10 cellular contexts compared by ENCODE assay signal in the genomic region with DNA sequence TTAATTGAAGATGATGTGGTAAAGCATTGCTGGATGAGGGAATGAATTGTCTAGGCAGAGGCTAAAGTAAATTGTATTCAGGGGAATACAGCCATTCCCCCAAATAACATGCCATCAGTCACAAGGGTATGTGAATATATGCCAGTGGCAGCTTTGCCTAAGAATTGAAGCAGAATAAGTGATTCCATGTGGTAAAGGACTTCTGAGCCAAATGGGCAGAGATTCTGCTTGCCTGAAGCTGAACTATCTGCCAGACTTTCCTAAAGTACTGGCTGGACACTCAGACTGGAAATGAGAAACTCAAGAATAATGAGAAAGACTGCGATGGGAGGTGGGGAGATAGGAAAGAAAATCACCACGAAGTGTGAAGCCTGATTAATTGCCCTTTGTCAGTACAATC. TPM values are rescaled to one million over a fixed set of nuclear protein-coding genes. Genes with fewer than 3 reads are reported as not detected.
A peak's percentile ranks its signal among the peaks of the same experiment; 100 is the strongest.
DNase-seq lines count a peak whose midpoint lies in the region; TF ChIP-seq lines count a peak whose summit lies in the region.
"Had no signal": no experiment of that assay in that cellular context is flagged by ENCODE, and none has a peak within 500 bp of the region (broad histone marks: within the 10 kb centered on the region; RNA-seq: fewer than 3 reads in every experiment).

No MANE protein-coding gene starts in this region.

- peak overlapping the region in 1 of 4 donors; percentile 82 for H3K4me3 ChIP-seq in stomach
- H3K4me3 ChIP-seq: GM23338 had no signal

- no peak for TF ChIP-seq EP300 in stomach (IDR thresholded peaks at IDR 0.05)

- peaks cover 29 to 80% (median 57%) of the 10 kb centered on the region in 4 donors for H3K4me1 ChIP-seq in stomach

- no peaks in the 10 kb centered on the region for H3K27me3 ChIP-seq in stomach

- TF ChIP-seq POLR2A in stomach (IDR thresholded peaks at IDR 0.05), result no peak

- 48 to 66% (median 54%) methylated on average over 2 of the region's 2 CpGs for WGBS in stomach, 5 donors

- peaks cover 61% of the 10 kb centered on the region for H3K4me1 Mint-ChIP-seq in T-helper 2 cell treated with Interferon-gamma antibody and Interleukin-4, amounts not matched to agents 5 μg/mL and 100 μg/mL, for 36 hours (ENCODE audit: low read depth)
- H3K4me1 Mint-ChIP-seq in activated T-helper 2 cell treated with anti-CD3 and anti-CD28 coated beads, Interferon-gamma antibody, Interleukin-2, Interleukin-4, amounts not matched to agents 10 μg/mL and 5 μg/mL and 100 μg/mL, durations not matched to agents 14 hours and 24 hours and 36 hours (ENCODE audit: low read depth), result peaks cover 59% of the 10 kb centered on the region
- peaks cover 10% of the 10 kb centered on the region for H3K4me1 Mint-ChIP-seq in glutamatergic neuron (ENCODE audit: low read depth, unreplicated experiment)

- no peaks in the 10 kb centered on the region for H3K9me3 ChIP-seq in stomach

- H3K27ac ChIP-seq in stomach, result peak overlapping the region in 4 of 5 donors; percentile 2 to 99 (median 96)

- peak overlapping the region; percentile 2 for H3K4me3 Mint-ChIP-seq in T-helper 2 cell treated with Interferon-gamma antibody and Interleukin-4, amounts not matched to agents 5 μg/mL and 100 μg/mL, for 36 hours
- peak overlapping the region; percentile 32 for H3K4me3 Mint-ChIP-seq in activated T-helper 2 cell treated with anti-CD3 and anti-CD28 coated beads, Interferon-gamma antibody, Interleukin-2, Interleukin-4, amounts not matched to agents 10 μg/mL and 5 μg/mL and 100 μg/mL, durations not matched to agents 14 hours and 24 hours and 36 hours (ENCODE audit: low read depth)
- peak overlapping the region; percentile 27 for H3K4me3 Mint-ChIP-seq in glutamatergic neuron (ENCODE audit: unreplicated experiment)
- H3K4me3 Mint-ChIP-seq: GM23338 had no signal

- DNase-seq in T-helper 2 cell treated with Interferon-gamma antibody and Interleukin-4, amounts not matched to agents 5 μg/mL and 100 μg/mL, for 36 hours (ENCODE audit: low spot score), result no peak
- DNase-seq in T-helper 2 cell (no peak), glutamatergic neuron (no peak), stomach (no peak), SIG-M5 (lab: John Stamatoyannopoulos, UW) (no peak), DMS53 (lab: John Stamatoyannopoulos, UW) (no peak), NCI-H1417 treated with DMSO at 0.1 percent for 48 hours (lab: John Stamatoyannopoulos, UW) (no peak)
- no peak for DNase-seq in activated T-helper 2 cell treated with anti-CD3 and anti-CD28 coated beads, Interferon-gamma antibody, Interleukin-2, Interleukin-4, amounts not matched to agents 10 μg/mL and 5 μg/mL and 100 μg/mL, durations not matched to agents 14 hours and 24 hours and 36 hours (ENCODE audit: low spot score)
- DNase-seq: NCI-H187 had no signal

- no peaks in the 10 kb centered on the region for H3K36me3 ChIP-seq in stomach

- no peak overlapping the region for H3K27ac Mint-ChIP-seq in T-helper 2 cell treated with Interferon-gamma antibody and Interleukin-4, amounts not matched to agents 5 μg/mL and 100 μg/mL, for 36 hours
- no peak overlapping the region for H3K27ac Mint-ChIP-seq in activated T-helper 2 cell treated with anti-CD3 and anti-CD28 coated beads, Interferon-gamma antibody, Interleukin-2, Interleukin-4, amounts not matched to agents 10 μg/mL and 5 μg/mL and 100 μg/mL, durations not matched to agents 14 hours and 24 hours and 36 hours
- no peak overlapping the region for H3K27ac Mint-ChIP-seq in glutamatergic neuron (ENCODE audit: unreplicated experiment)
- H3K27ac Mint-ChIP-seq: GM23338 had no signal

- no peaks in the 10 kb centered on the region for H3K9me3 Mint-ChIP-seq in T-helper 2 cell treated with Interferon-gamma antibody and Interleukin-4, amounts not matched to agents 5 μg/mL and 100 μg/mL, for 36 hours
- no peaks in the 10 kb centered on the region for H3K9me3 Mint-ChIP-seq in activated T-helper 2 cell treated with anti-CD3 and anti-CD28 coated beads, Interferon-gamma antibody, Interleukin-2, Interleukin-4, amounts not matched to agents 10 μg/mL and 5 μg/mL and 100 μg/mL, durations not matched to agents 14 hours and 24 hours and 36 hours
- peaks cover 10% of the 10 kb centered on the region for H3K9me3 Mint-ChIP-seq in glutamatergic neuron (ENCODE audit: unreplicated experiment)
- H3K9me3 Mint-ChIP-seq: GM23338 had no signal

- peaks cover 15% of the 10 kb centered on the region for H3K36me3 Mint-ChIP-seq in T-helper 2 cell treated with Interferon-gamma antibody and Interleukin-4, amounts not matched to agents 5 μg/mL and 100 μg/mL, for 36 hours (ENCODE audit: low read depth)
- H3K36me3 Mint-ChIP-seq in activated T-helper 2 cell treated with anti-CD3 and anti-CD28 coated beads, Interferon-gamma antibody, Interleukin-2, Interleukin-4, amounts not matched to agents 10 μg/mL and 5 μg/mL and 100 μg/mL, durations not matched to agents 14 hours and 24 hours and 36 hours (ENCODE audit: low read depth), result peaks cover 29% of the 10 kb centered on the region
- no peaks in the 10 kb centered on the region for H3K36me3 Mint-ChIP-seq in glutamatergic neuron (ENCODE audit: unreplicated experiment)

- H3K27me3 Mint-ChIP-seq in T-helper 2 cell treated with Interferon-gamma antibody and Interleukin-4, amounts not matched to agents 5 μg/mL and 100 μg/mL, for 36 hours (ENCODE audit: low read depth), result no peaks in the 10 kb centered on the region
- no peaks in the 10 kb centered on the region for H3K27me3 Mint-ChIP-seq in activated T-helper 2 cell treated with anti-CD3 and anti-CD28 coated beads, Interferon-gamma antibody, Interleukin-2, Interleukin-4, amounts not matched to agents 10 μg/mL and 5 μg/mL and 100 μg/mL, durations not matched to agents 14 hours and 24 hours and 36 hours (ENCODE audit: low read depth)
- H3K27me3 Mint-ChIP-seq in glutamatergic neuron (ENCODE audit: unreplicated experiment), result peaks cover 10% of the 10 kb centered on the region

- TF ChIP-seq CTCF in glutamatergic neuron (IDR thresholded peaks at IDR 0.05; ENCODE audit: partially characterized antibody, unreplicated experiment) (no peak), stomach (IDR thresholded peaks at IDR 0.05) (no peak)

- intact Hi-C loops in activated T-helper 2 cell treated with anti-CD3 and anti-CD28 coated beads, Interferon-gamma antibody, Interleukin-2, Interleukin-4, amounts not matched to agents 10 μg/mL and 5 μg/mL and 100 μg/mL, durations not matched to agents 14 hours and 24 hours and 36 hours (cut with micrococcal nuclease), result no loop called here
- intact Hi-C loops in stomach (cut with DNase I; ENCODE audit: low total_unique reads), result no loop called here

RNA-seq across cellular contexts. Expression of a gene that starts 2.4 kb away (rescaled TPM):
- total RNA-seq in activated T-helper 2 cell treated with anti-CD3 and anti-CD28 coated beads, Interferon-gamma antibody, Interleukin-2, Interleukin-4, amounts not matched to agents 10 μg/mL and 5 μg/mL and 100 μg/mL, durations not matched to agents 14 hours and 24 hours and 36 hours, result 38.1 and 39.4 TPM in 2 replicates
- total RNA-seq in glutamatergic neuron (ENCODE audit: unreplicated experiment), result 20.3 TPM
- total RNA-seq in stomach, result 10 to 100 TPM in 3 of 5 donors, 1 to 10 TPM in 2; 5.8 to 28.4 (median 14.0) TPM
- 1 to 10 TPM; 7.2 to 8.2 (median 7.4) TPM for polyA plus RNA-seq in stomach

RNA-seq across cellular contexts. Expression of a gene that starts 8.9 kb away (rescaled TPM):
- 4.1 TPM in 2 replicates for total RNA-seq in activated T-helper 2 cell treated with anti-CD3 and anti-CD28 coated beads, Interferon-gamma antibody, Interleukin-2, Interleukin-4, amounts not matched to agents 10 μg/mL and 5 μg/mL and 100 μg/mL, durations not matched to agents 14 hours and 24 hours and 36 hours
- total RNA-seq in glutamatergic neuron (ENCODE audit: unreplicated experiment) (0.59 TPM), stomach (1 to 10 TPM in 1 of 5 donors, under 1 TPM in 2, not detected in 2; 0.73 to 2.6 (median 0.87) TPM)
- under 1 TPM in 2 of 3 donors, not detected in 1; 0.19 to 0.45 TPM for polyA plus RNA-seq in stomach

RNA-seq across cellular contexts. Expression of a gene that starts 9.1 kb away (rescaled TPM):
- 13.2 and 14.7 TPM in 2 replicates for total RNA-seq in activated T-helper 2 cell treated with anti-CD3 and anti-CD28 coated beads, Interferon-gamma antibody, Interleukin-2, Interleukin-4, amounts not matched to agents 10 μg/mL and 5 μg/mL and 100 μg/mL, durations not matched to agents 14 hours and 24 hours and 36 hours
- total RNA-seq in glutamatergic neuron (ENCODE audit: unreplicated experiment), result 13.2 TPM
- 100 to 1,000 TPM in 1 of 5 donors, 10 to 100 TPM in 3, 1 to 10 TPM in 1; 5.8 to 165 (median 18.9) TPM for total RNA-seq in stomach
- polyA plus RNA-seq in stomach, result 10 to 100 TPM; 31.4 to 53.2 (median 43.9) TPM

RNA-seq across cellular contexts. Expression of a gene that starts 28.2 kb away (rescaled TPM):
- 270 and 287 TPM in 2 replicates for total RNA-seq in activated T-helper 2 cell treated with anti-CD3 and anti-CD28 coated beads, Interferon-gamma antibody, Interleukin-2, Interleukin-4, amounts not matched to agents 10 μg/mL and 5 μg/mL and 100 μg/mL, durations not matched to agents 14 hours and 24 hours and 36 hours
- total RNA-seq in glutamatergic neuron (ENCODE audit: unreplicated experiment) (206 TPM), stomach (10 to 100 TPM in 4 of 5 donors, 1 to 10 TPM in 1; 9.3 to 81.3 (median 44.6) TPM)
- 100 to 1,000 TPM in 2 of 3 donors, 10 to 100 TPM in 1; 79.3 to 113 (median 101) TPM for polyA plus RNA-seq in stomach

RNA-seq across cellular contexts. Expression of a gene that starts 36.9 kb away (rescaled TPM):
- 22.1 and 23.4 TPM in 2 replicates for total RNA-seq in activated T-helper 2 cell treated with anti-CD3 and anti-CD28 coated beads, Interferon-gamma antibody, Interleukin-2, Interleukin-4, amounts not matched to agents 10 μg/mL and 5 μg/mL and 100 μg/mL, durations not matched to agents 14 hours and 24 hours and 36 hours
- 24.7 TPM for total RNA-seq in glutamatergic neuron (ENCODE audit: unreplicated experiment)
- total RNA-seq in stomach, result 10 to 100 TPM; 15.6 to 42.3 (median 25.2) TPM
- 10 to 100 TPM; 23.0 to 46.6 (median 38.4) TPM for polyA plus RNA-seq in stomach
